ENCODE assay signal across 2 cellular contexts in genomic region chr19:52917531-52917930, GRCh38.
TF ChIP-seq lines count a peak whose summit lies in the region.

No MANE protein-coding gene starts in this region.

TF ChIP-seq in GM12878, 131 proteins besides CTCF, POLR2A, EP300 and RAD21:
- TF ChIP-seq, protein P1, sequence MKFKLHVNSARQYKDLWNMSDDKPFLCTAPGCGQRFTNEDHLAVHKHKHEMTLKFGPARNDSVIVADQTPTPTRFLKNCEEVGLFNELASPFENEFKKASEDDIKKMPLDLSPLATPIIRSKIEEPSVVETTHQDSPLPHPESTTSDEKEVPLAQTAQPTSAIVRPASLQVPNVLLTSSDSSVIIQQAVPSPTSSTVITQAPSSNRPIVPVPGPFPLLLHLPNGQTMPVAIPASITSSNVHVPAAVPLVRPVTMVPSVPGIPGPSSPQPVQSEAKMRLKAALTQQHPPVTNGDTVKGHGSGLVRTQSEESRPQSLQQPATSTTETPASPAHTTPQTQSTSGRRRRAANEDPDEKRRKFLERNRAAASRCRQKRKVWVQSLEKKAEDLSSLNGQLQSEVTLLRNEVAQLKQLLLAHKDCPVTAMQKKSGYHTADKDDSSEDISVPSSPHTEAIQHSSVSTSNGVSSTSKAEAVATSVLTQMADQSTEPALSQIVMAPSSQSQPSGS (IDR thresholded peaks at IDR 0.05; ENCODE audit: low read length) = no peak
- TF ChIP-seq ZNF274 (IDR thresholded peaks at IDR 0.05; ENCODE audit: insufficient read depth, insufficient read length) (no peak), PAX8 (IDR thresholded peaks at IDR 0.05) (no peak), HCFC1 (IDR thresholded peaks at IDR 0.05; ENCODE audit: low read length) (no peak), NR2C2 (IDR thresholded peaks at IDR 0.05; ENCODE audit: borderline replicate concordance, control insufficient read depth, insufficient read length, low read depth) (no peak), USF2 (IDR thresholded peaks at IDR 0.05; ENCODE audit: borderline replicate concordance, low read depth, low read length) (no peak), RBBP5 (conservative IDR thresholded peaks at IDR 0.05) (no peak), ZNF622 (IDR thresholded peaks at IDR 0.05) (no peak), CREB1 (IDR thresholded peaks at IDR 0.05; ENCODE audit: low read depth) (no peak), BRCA1 (IDR thresholded peaks at IDR 0.05; ENCODE audit: low read depth, low read length) (no peak)
TF ChIP-seq in GM12878: peak in this region for 0.

TF ChIP-seq in HEK293T, 16 proteins besides CTCF, POLR2A, EP300 and RAD21:
- TF ChIP-seq TARDBP (IDR thresholded peaks at IDR 0.05) (no peak), FOXK2 (IDR thresholded peaks at IDR 0.05) (no peak), ELF4 (IDR thresholded peaks at IDR 0.05) (no peak), SP1 (IDR thresholded peaks at IDR 0.05) (no peak), BHLHE40 (IDR thresholded peaks at IDR 0.05; ENCODE audit: borderline replicate concordance) (no peak), ARNT (IDR thresholded peaks at IDR 0.05) (no peak), L3MBTL2 (conservative IDR thresholded peaks at IDR 0.05) (no peak), LEF1 (IDR thresholded peaks at IDR 0.05; ENCODE audit: borderline replicate concordance) (no peak), CTBP1 (IDR thresholded peaks at IDR 0.05; ENCODE audit: borderline replicate concordance) (no peak), FOXA1 (IDR thresholded peaks at IDR 0.05) (no peak), ZNF384 (IDR thresholded peaks at IDR 0.05) (no peak), PKNOX1 (IDR thresholded peaks at IDR 0.05) (no peak), NFRKB (IDR thresholded peaks at IDR 0.05) (no peak), SUZ12 (IDR thresholded peaks at IDR 0.05) (no peak)
